In genomic region chr14:53217283-53217994, GRCh38 we compare ENCODE assay signal across 8 cellular contexts.
DNase-seq lines count a peak whose midpoint lies in the region; ATAC-seq and TF ChIP-seq lines count a peak whose summit lies in the region.

No MANE protein-coding gene starts in this region.

- peak; percentile 99 for ATAC-seq in GM18909 (IDR thresholded peaks at IDR 0.05; ENCODE audit: poor library complexity, unreplicated experiment)
- ATAC-seq in HG03135 (IDR thresholded peaks at IDR 0.05; ENCODE audit: unreplicated experiment), result peak; percentile 99
- peak; percentile 98 for ATAC-seq in activated CD4-positive, alpha-beta T cell treated with anti-CD3 and anti-CD28 coated beads for 36 hours
- peak; percentile 94 for ATAC-seq in lung (ENCODE audit: insufficient read depth, low FRiP score)

- DNase-seq in Ammon's horn (ENCODE audit: low spot score), result peak; percentile 45
- peak; percentile 87 for DNase-seq in NCI-H345 (lab: John Stamatoyannopoulos, UW)
- peak; percentile 90 for DNase-seq in activated CD4-positive, alpha-beta T cell treated with anti-CD3 and anti-CD28 coated beads for 36 hours
- peak; percentile 35 to 68 for DNase-seq in dermis microvascular lymphatic vessel endothelial cell (ENCODE audit: low read depth in 2 of 2)
- peak; percentile 83 for DNase-seq in lung (ENCODE audit: low spot score)
- DNase-seq in stimulated activated CD8-positive, alpha-beta memory T cell treated with anti-CD3 and anti-CD28 coated beads, Interleukin-12 subunit alpha, Interleukin-12 subunit beta, amount 100 ng/mL, for 24 hours (ENCODE audit: extremely low read depth), result peak; percentile 46

- peaks cover 5% of the 10 kb centered on the region for H3K4me1 Mint-ChIP-seq in activated CD4-positive, alpha-beta T cell treated with anti-CD3 and anti-CD28 coated beads for 36 hours

- H3K27ac Mint-ChIP-seq in activated CD4-positive, alpha-beta T cell treated with anti-CD3 and anti-CD28 coated beads for 36 hours, result peak overlapping the region; percentile 83

- no peaks in the 10 kb centered on the region for H3K27me3 ChIP-seq in lung (ENCODE audit: control insufficient read depth, insufficient read depth)

- WGBS in lung, 2 donors, result 1 to 2% methylated on average over 37 to 39 of the region's 39 CpGs

- no peaks in the 10 kb centered on the region for H3K9me3 Mint-ChIP-seq in activated CD4-positive, alpha-beta T cell treated with anti-CD3 and anti-CD28 coated beads for 36 hours (ENCODE audit: low read depth)

- H3K36me3 Mint-ChIP-seq in activated CD4-positive, alpha-beta T cell treated with anti-CD3 and anti-CD28 coated beads for 36 hours (ENCODE audit: low read depth), result no peaks in the 10 kb centered on the region

- H3K4me3 Mint-ChIP-seq in activated CD4-positive, alpha-beta T cell treated with anti-CD3 and anti-CD28 coated beads for 36 hours, result peak overlapping the region; percentile 74

- peak overlapping the region; percentile 60 for H3K4me3 ChIP-seq in lung

- intact Hi-C loops in activated CD4-positive, alpha-beta T cell treated with anti-CD3 and anti-CD28 coated beads for 36 hours (cut with DNase I, micrococcal nuclease), result loop anchor here in 1 of 2 experiments (1.0 to 2.0 kb wide), 3 partner anchors 26 to 427 kb away; partner anchors contain the start of genes DDHD1 and GNPNAT1

- H3K9me3 ChIP-seq in lung (ENCODE audit: control insufficient read depth in 2 of 2, insufficient read depth in 1 of 2, low read length in 1 of 2), result no peaks in the 10 kb centered on the region

- no peak for TF ChIP-seq CTCF in lung (IDR thresholded peaks at IDR 0.05; ENCODE audit: control extremely low read depth, extremely low read depth)

- H3K36me3 ChIP-seq in lung (ENCODE audit: control insufficient read depth in 2 of 2, insufficient read depth in 2 of 2, low read length in 2 of 2), result no peaks in the 10 kb centered on the region

- POLR2A ChIA-PET in activated CD4-positive, alpha-beta T cell treated with anti-CD3 and anti-CD28 coated beads for 36 hours (lab: Charles Lee), result interaction anchor here (0.8 to 1.0 kb wide), 2 partner anchors 26 to 65 kb away, joined by 3 to 6 read pairs; partner anchors contain the start of gene DDHD1

- H3K27ac ChIP-seq in lung (ENCODE audit: low read depth in 1 of 2, low read length in 1 of 2), result peak overlapping the region in 1 of 2 donors; percentile 65

- CTCF ChIA-PET in activated CD4-positive, alpha-beta T cell treated with anti-CD3 and anti-CD28 coated beads for 36 hours (lab: Charles Lee), result interaction anchor here (0.6 to 1.1 kb wide), 11 partner anchors 12 to 1218 kb away, joined by 3 to 4 read pairs (median 3); no protein-coding TSS in a partner anchor

- H3K27me3 Mint-ChIP-seq in activated CD4-positive, alpha-beta T cell treated with anti-CD3 and anti-CD28 coated beads for 36 hours, result no peaks in the 10 kb centered on the region

- H3K4me1 ChIP-seq in lung (ENCODE audit: control insufficient read depth in 2 of 2, insufficient read depth in 2 of 2, low read length in 2 of 2), result peaks cover 0 to 2% of the 10 kb centered on the region in 2 donors
